Comparison of ENCODE assay signal across 26 cellular contexts in genomic region chr7:131409129-131409766, GRCh38.
"Had no signal": no experiment of that assay in that cellular context is flagged by ENCODE, and none has a peak within 500 bp of the region (broad histone marks: within the 10 kb centered on the region; RNA-seq: fewer than 3 reads in every experiment).

No MANE protein-coding gene starts in this region.

- H3K4me3 Mint-ChIP-seq: activated naive CD8-positive, alpha-beta T cell treated with anti-CD3 and anti-CD28 coated beads, Interleukin-2, amount 10 ng/mL, durations not matched to agents 7 days and 5 days; activated T-cell treated with anti-CD3 and anti-CD28 coated beads, Interleukin-2, amount 50 U/mL, for 4 hours; central memory CD8-positive, alpha-beta T cell; effector memory CD8-positive, alpha-beta T cell; nephron; stimulated activated naive CD8-positive, alpha-beta T cell treated with anti-CD3 and anti-CD28 coated beads, Interleukin-15, Interleukin-2, amounts not matched to agents 100 ng/mL and 50 ng/mL, for 24 hours had no signal

- H3K9me3 Mint-ChIP-seq: activated naive CD8-positive, alpha-beta T cell treated with anti-CD3 and anti-CD28 coated beads, Interleukin-2, amount 10 ng/mL, durations not matched to agents 7 days and 5 days; activated T-cell treated with anti-CD3 and anti-CD28 coated beads, Interleukin-2, amount 50 U/mL, for 4 hours; activated T-helper 2 cell treated with anti-CD3 and anti-CD28 coated beads, Interferon-gamma antibody, Interleukin-2, Interleukin-4, amounts not matched to agents 10 μg/mL and 5 μg/mL and 100 μg/mL, durations not matched to agents 14 hours and 24 hours and 36 hours; central memory CD8-positive, alpha-beta T cell; effector memory CD8-positive, alpha-beta T cell; stimulated activated naive CD8-positive, alpha-beta T cell treated with anti-CD3 and anti-CD28 coated beads, Interleukin-15, Interleukin-2, amounts not matched to agents 100 ng/mL and 50 ng/mL, for 24 hours had no signal

- FAIRE-seq: colon, TTC549 had no signal

- H3K4me1 Mint-ChIP-seq: activated naive CD8-positive, alpha-beta T cell treated with anti-CD3 and anti-CD28 coated beads, Interleukin-2, amount 10 ng/mL, durations not matched to agents 7 days and 5 days; nephron had no signal

- DNase-seq: activated CD4-positive, alpha-beta T cell treated with anti-CD3 and anti-CD28 coated beads for 1 hour; activated naive CD4-positive, alpha-beta T cell; activated naive CD8-positive, alpha-beta T cell treated with anti-CD3 and anti-CD28 coated beads, Interleukin-2, amount 10 ng/mL, durations not matched to agents 7 days and 5 days; activated T-cell treated with anti-CD3 and anti-CD28 coated beads, Interleukin-2, amount 50 U/mL, for 4 hours; amniotic stem cell; dorsolateral prefrontal cortex; effector memory CD8-positive, alpha-beta T cell; hippocampal formation; left ventricle myocardium inferior; mammary epithelial cell; posterior cingulate gyrus; right lobe of liver; stimulated activated CD4-positive, alpha-beta T cell treated with anti-CD3 and anti-CD28 coated beads, Interleukin-1b, Interleukin-23, amount 100 ng/mL, for 48 hours; substantia nigra; T-helper 1 cell; thyroid gland; WERI-Rb-1 had no signal

- H3K4me3 ChIP-seq: breast epithelium, dorsolateral prefrontal cortex, esophagus muscularis mucosa, left ventricle myocardium inferior, right lobe of liver, skin epidermis, thyroid gland had no signal

- H3K9me3 ChIP-seq: breast epithelium, esophagus muscularis mucosa, left ventricle myocardium inferior, right lobe of liver, thyroid gland had no signal

- H3K27me3 ChIP-seq: breast epithelium, dorsolateral prefrontal cortex, esophagus muscularis mucosa, right lobe of liver, thyroid gland had no signal

- H3K27me3 Mint-ChIP-seq: activated naive CD8-positive, alpha-beta T cell treated with anti-CD3 and anti-CD28 coated beads, Interleukin-2, amount 10 ng/mL, durations not matched to agents 7 days and 5 days; central memory CD8-positive, alpha-beta T cell; effector memory CD8-positive, alpha-beta T cell; stimulated activated naive CD8-positive, alpha-beta T cell treated with anti-CD3 and anti-CD28 coated beads, Interleukin-15, Interleukin-2, amounts not matched to agents 100 ng/mL and 50 ng/mL, for 24 hours had no signal

- H3K27ac Mint-ChIP-seq: activated naive CD8-positive, alpha-beta T cell treated with anti-CD3 and anti-CD28 coated beads, Interleukin-2, amount 10 ng/mL, durations not matched to agents 7 days and 5 days; activated T-helper 2 cell treated with anti-CD3 and anti-CD28 coated beads, Interferon-gamma antibody, Interleukin-2, Interleukin-4, amounts not matched to agents 10 μg/mL and 5 μg/mL and 100 μg/mL, durations not matched to agents 14 hours and 24 hours and 36 hours; effector memory CD8-positive, alpha-beta T cell; stimulated activated naive CD8-positive, alpha-beta T cell treated with anti-CD3 and anti-CD28 coated beads, Interleukin-15, Interleukin-2, amounts not matched to agents 100 ng/mL and 50 ng/mL, for 24 hours had no signal

- H3K36me3 ChIP-seq: breast epithelium had no signal

- H3K4me1 ChIP-seq: breast epithelium had no signal

- ATAC-seq: activated T-cell treated with anti-CD3 and anti-CD28 coated beads, Interleukin-2, amount 50 U/mL, for 4 hours; effector memory CD8-positive, alpha-beta T cell; right lobe of liver had no signal

- H3K27ac ChIP-seq: breast epithelium, esophagus muscularis mucosa, left ventricle myocardium inferior, right lobe of liver, skin epidermis, thyroid gland, WERI-Rb-1 had no signal
